17 cellular contexts compared by ENCODE assay signal in the genomic region with DNA sequence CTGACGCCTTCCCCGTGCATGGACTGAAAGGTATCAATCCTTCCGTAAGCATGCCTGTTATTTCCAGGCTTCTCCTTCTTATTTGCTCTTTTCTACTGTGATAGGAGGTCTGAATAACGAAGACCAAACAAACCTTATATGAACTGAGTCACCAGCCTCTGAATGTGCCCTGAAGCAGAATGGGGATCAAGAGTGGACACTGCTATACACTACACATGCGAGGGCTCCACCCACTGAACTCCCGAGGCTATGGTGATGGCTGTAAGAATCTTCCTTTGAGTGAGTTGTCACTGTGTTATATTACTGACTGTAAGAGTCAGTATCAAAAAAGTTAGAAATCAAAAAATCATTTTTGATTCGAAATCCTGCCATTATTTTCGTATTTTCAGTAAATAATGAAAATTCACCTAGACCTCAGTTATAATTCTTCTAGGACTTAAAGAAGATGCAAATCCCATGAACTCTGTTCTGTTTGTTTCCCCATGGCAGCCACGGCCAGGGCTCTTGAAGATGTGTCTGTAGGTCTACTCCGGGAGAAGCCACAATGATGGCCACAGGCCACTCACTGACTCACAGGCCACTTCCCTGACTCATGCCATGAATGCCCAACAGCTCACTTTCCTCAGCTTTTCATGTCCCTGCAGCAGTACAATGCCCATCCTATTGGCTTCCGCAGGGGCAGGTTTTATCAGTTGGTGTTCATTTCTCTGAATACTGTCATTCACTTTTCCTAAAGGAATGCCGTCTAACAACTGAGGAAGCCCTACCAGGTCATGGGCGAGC. TPM values are rescaled to one million over a fixed set of nuclear protein-coding genes. Genes with fewer than 3 reads are reported as not detected.
DNase-seq lines count a peak whose midpoint lies in the region; ATAC-seq, FAIRE-seq and TF ChIP-seq lines count a peak whose summit lies in the region.
"Had no signal": no experiment of that assay in that cellular context is flagged by ENCODE, and none has a peak within 500 bp of the region (broad histone marks: within the 10 kb centered on the region; RNA-seq: fewer than 3 reads in every experiment).

No MANE protein-coding gene starts in this region.

- intact Hi-C loops in stomach (cut with DNase I; ENCODE audit: low total_unique reads) = no loop called here

- ATAC-seq in HG02678 (IDR thresholded peaks at IDR 0.05; ENCODE audit: unreplicated experiment) = no peak
- ATAC-seq: activated CD8-positive, alpha-beta T cell treated with anti-CD3 and anti-CD28 coated beads for 36 hours; body of pancreas; right cardiac atrium; SK-N-SH treated with all-trans-retinoic acid at 6 μM for 48 hours had no signal

- no peak for FAIRE-seq in RCC 7860 (lab: Jason Lieb, UNC)
- FAIRE-seq in small intestine (lab: Jason Lieb, UNC) = no peak
- FAIRE-seq: H1 had no signal

- TF ChIP-seq POLR2A in stomach (IDR thresholded peaks at IDR 0.05) = no peak

- H3K4me3 ChIP-seq in choroid plexus epithelial cell (ENCODE audit: low read depth, low read length) (no peak overlapping the region), stomach (no peak overlapping the region), small intestine (ENCODE audit: low read depth in 1 of 2, low read length in 2 of 2) (no peak overlapping the region)
- H3K4me3 ChIP-seq: body of pancreas, testis had no signal

- H3K27ac ChIP-seq in stomach = no peak overlapping the region
- H3K27ac ChIP-seq in small intestine (ENCODE audit: low read depth in 1 of 2, low read length in 1 of 2) = no peak overlapping the region
- H3K27ac ChIP-seq: body of pancreas, testis had no signal

- TF ChIP-seq EP300 in stomach (IDR thresholded peaks at IDR 0.05) = no peak

- H3K4me1 ChIP-seq in stomach (no peaks in the 10 kb centered on the region), small intestine (ENCODE audit: control insufficient read depth in 2 of 2, insufficient read depth in 1 of 2, low read depth in 1 of 2, low read length in 1 of 2) (no peaks in the 10 kb centered on the region)
- H3K4me1 ChIP-seq: body of pancreas, testis had no signal

- TF ChIP-seq CTCF in choroid plexus epithelial cell (conservative IDR thresholded peaks at IDR 0.05; ENCODE audit: low read depth, low read length) (no peak), stomach (IDR thresholded peaks at IDR 0.05) (no peak)

- H3K27me3 ChIP-seq in stomach (no peaks in the 10 kb centered on the region), small intestine (ENCODE audit: control insufficient read depth in 2 of 2, insufficient read depth in 2 of 2, low read length in 2 of 2) (no peaks in the 10 kb centered on the region)
- H3K27me3 ChIP-seq: body of pancreas, testis had no signal

- WGBS in stomach, 5 donors = 83 to 90% (median 89%) methylated on average over 13 of the region's 13 CpGs
- WGBS in small intestine, 3 donors = 88 to 94% (median 94%) methylated on average over 13 of the region's 13 CpGs

- H3K9me3 ChIP-seq in stomach = no peaks in the 10 kb centered on the region
- no peaks in the 10 kb centered on the region for H3K9me3 ChIP-seq in small intestine (ENCODE audit: control insufficient read depth, low read depth)
- H3K9me3 ChIP-seq: body of pancreas, testis had no signal

- peak; percentile 25 for DNase-seq in Daoy (ENCODE audit: low read depth)
- DNase-seq in RCC 7860 (ENCODE audit: low spot score) = peak; percentile 15
- DNase-seq in choroid plexus epithelial cell (ENCODE audit: low read depth) = peak; percentile 18
- DNase-seq in myocyte (ENCODE audit: low read depth) = peak; percentile 62
- DNase-seq in inferior parietal cortex (ENCODE audit: extremely low spot score) = no peak
- no peak for DNase-seq in stomach
- DNase-seq in small intestine = no peak
- DNase-seq: activated CD8-positive, alpha-beta T cell treated with anti-CD3 and anti-CD28 coated beads for 36 hours; body of pancreas; DMS153; NCI-H2029 treated with DMSO at 0.1 percent for 48 hours; NCI-H510A treated with DMSO at 0.1 percent for 48 hours; right cardiac atrium; testis had no signal

- peaks cover 80 to 97% (median 96%) of the 10 kb centered on the region in 4 donors for H3K36me3 ChIP-seq in stomach
- peaks cover 33 to 41% of the 10 kb centered on the region in 2 donors for H3K36me3 ChIP-seq in small intestine (ENCODE audit: control insufficient read depth in 2 of 2, insufficient read depth in 2 of 2, low read length in 2 of 2)

RNA-seq across cellular contexts. Expression of a gene that starts 54.7 kb away (rescaled TPM):
- 11.5 and 18.2 TPM in 2 replicates for total RNA-seq in Daoy (2014; rRNA removed; shearing (Covaris generic))
- total RNA-seq in myocyte (21.0 and 27.7 TPM in 2 replicates), stomach (100 to 1,000 TPM in 4 of 5 donors, 10 to 100 TPM in 1; 87.9 to 242 (median 171) TPM)
- 15.0 TPM for polyA plus RNA-seq in myocyte (2012)
- polyA plus RNA-seq in stomach (1 to 10 TPM; 4.4 to 6.6 (median 5.5) TPM), small intestine (10 to 100 TPM; 22.4 to 37.3 (median 31.0) TPM)

RNA-seq across cellular contexts. Expression of a gene that starts 54.9 kb away (rescaled TPM):
- 15.8 and 19.2 TPM in 2 replicates for total RNA-seq in Daoy (2014; rRNA removed; shearing (Covaris generic))
- total RNA-seq in myocyte (24.4 and 26.6 TPM in 2 replicates), stomach (10 to 100 TPM in 4 of 5 donors, 1 to 10 TPM in 1; 1.8 to 32.4 (median 15.4) TPM)
- polyA plus RNA-seq in myocyte (2012) = 38.0 TPM
- polyA plus RNA-seq in stomach (10 to 100 TPM; 14.9 to 17.4 (median 16.5) TPM), small intestine (10 to 100 TPM; 18.1 to 34.0 (median 33.0) TPM)

Comparison
In these comparisons a context has a peak if more than half of its experiments do, and no peak if none do; other contexts are left out.
1. DNase-seq: peak in Daoy (single experiment), RCC 7860 (single experiment), choroid plexus epithelial cell (single experiment) and myocyte (single experiment); none in inferior parietal cortex (single experiment), stomach (single experiment) and small intestine (single experiment).